ENCODE assay signal across 9 cellular contexts in genomic region chr17:80008383-80008840, GRCh38. TPM values are rescaled to one million over a fixed set of nuclear protein-coding genes. Genes with fewer than 3 reads are reported as not detected.
DNase-seq lines count a peak whose midpoint lies in the region; ATAC-seq, FAIRE-seq and TF ChIP-seq lines count a peak whose summit lies in the region.
"Had no signal": no experiment of that assay in that cellular context is flagged by ENCODE, and none has a peak within 500 bp of the region (broad histone marks: within the 10 kb centered on the region; RNA-seq: fewer than 3 reads in every experiment).

No MANE protein-coding gene starts in this region.

- H3K4me3 ChIP-seq in neural progenitor cell (no peak overlapping the region), suprapubic skin (no peak overlapping the region)

- no peak overlapping the region for H3K9ac ChIP-seq in neural progenitor cell

- DNase-seq in DMS 273 treated with DMSO at 0.1 percent for 48 hours (lab: John Stamatoyannopoulos, UW) (peak; percentile 43), Kasumi-1 (lab: John Stamatoyannopoulos, UW) (peak; percentile 61 to 64), RCC 7860 (ENCODE audit: low spot score) (peak; percentile 47), fibroblast of gingiva (ENCODE audit: low read depth) (peak; percentile 40), neural progenitor cell (ENCODE audit: low spot score) (peak; percentile 79), suprapubic skin (ENCODE audit: low spot score in 2 of 2) (peak; percentile 87 to 92)
- DNase-seq in activated T-cell treated with anti-CD3 and anti-CD28 coated beads, Interleukin-2, amount 50 U/mL, for 4 hours, result peak; percentile 72

- H4K20me1 ChIP-seq in neural progenitor cell (ENCODE audit: low read depth), result peaks cover 39% of the 10 kb centered on the region

- no peak for FAIRE-seq in RCC 7860 (lab: Jason Lieb, UNC)

- no peaks in the 10 kb centered on the region for H3K9me3 Mint-ChIP-seq in activated T-cell treated with anti-CD3 and anti-CD28 coated beads, Interleukin-2, amount 50 U/mL, for 4 hours
- H3K9me3 Mint-ChIP-seq in neural progenitor cell, result no peaks in the 10 kb centered on the region

- peaks cover 9% of the 10 kb centered on the region for H3K4me1 ChIP-seq in neural progenitor cell
- H3K4me1 ChIP-seq in suprapubic skin, result peaks cover 18% of the 10 kb centered on the region

- H3K4me3 Mint-ChIP-seq in activated T-cell treated with anti-CD3 and anti-CD28 coated beads, Interleukin-2, amount 50 U/mL, for 4 hours, result no peak overlapping the region
- no peak overlapping the region for H3K4me3 Mint-ChIP-seq in neural progenitor cell

- peak; percentile 90 to 94 for ATAC-seq in activated T-cell treated with anti-CD3 and anti-CD28 coated beads, Interleukin-2, amount 50 U/mL, for 4 hours
- ATAC-seq in HG02884 (IDR thresholded peaks at IDR 0.05; ENCODE audit: unreplicated experiment), result no peak

- H3K27me3 Mint-ChIP-seq in activated T-cell treated with anti-CD3 and anti-CD28 coated beads, Interleukin-2, amount 50 U/mL, for 4 hours (ENCODE audit: low read depth), result no peaks in the 10 kb centered on the region
- H3K27me3 Mint-ChIP-seq in neural progenitor cell (ENCODE audit: insufficient read depth, low read depth), result peaks cover 2% of the 10 kb centered on the region

- peaks cover 4% of the 10 kb centered on the region for H3F3A ChIP-seq in neural progenitor cell (ENCODE audit: low read depth)

- H3K36me3 ChIP-seq in neural progenitor cell (no peaks in the 10 kb centered on the region), suprapubic skin (peaks cover 45% of the 10 kb centered on the region)

- H3K36me3 Mint-ChIP-seq in activated T-cell treated with anti-CD3 and anti-CD28 coated beads, Interleukin-2, amount 50 U/mL, for 4 hours (ENCODE audit: insufficient read depth), result peaks cover 2% of the 10 kb centered on the region
- H3K36me3 Mint-ChIP-seq in neural progenitor cell, result peaks cover 10% of the 10 kb centered on the region

- no peak for TF ChIP-seq POLR2A in suprapubic skin (IDR thresholded peaks at IDR 0.05)

- H2AFZ ChIP-seq in neural progenitor cell (replicated peaks), result no peak overlapping the region

- TF ChIP-seq CTCF in neural progenitor cell (IDR thresholded peaks at IDR 0.05) (peak; percentile 88), suprapubic skin (IDR thresholded peaks at IDR 0.05) (peak; percentile 88 to 99)

- H3K27ac ChIP-seq in neural progenitor cell (no peak overlapping the region), suprapubic skin (no peak overlapping the region)

- H3K4me2 ChIP-seq in neural progenitor cell, result no peak overlapping the region

- H3K27me3 ChIP-seq in neural progenitor cell, result no peaks in the 10 kb centered on the region
- H3K27me3 ChIP-seq in suprapubic skin, result no peaks in the 10 kb centered on the region

- no peaks in the 10 kb centered on the region for H3K9me3 ChIP-seq in neural progenitor cell (ENCODE audit: low read depth)
- H3K9me3 ChIP-seq in suprapubic skin, result no peaks in the 10 kb centered on the region

- peaks cover 5% of the 10 kb centered on the region for H3K4me1 Mint-ChIP-seq in activated T-cell treated with anti-CD3 and anti-CD28 coated beads, Interleukin-2, amount 50 U/mL, for 4 hours (ENCODE audit: low read depth)
- H3K4me1 Mint-ChIP-seq in neural progenitor cell, result no peaks in the 10 kb centered on the region

- no peak overlapping the region for H3K27ac Mint-ChIP-seq in neural progenitor cell

- H3K79me2 ChIP-seq in neural progenitor cell (ENCODE audit: low read depth), result no peaks in the 10 kb centered on the region

- 25% methylated on average over 6 of the region's 17 CpGs for WGBS in suprapubic skin

- TF ChIP-seq EP300 in suprapubic skin (IDR thresholded peaks at IDR 0.05), result no peak

RNA-seq across cellular contexts. Expression of gene TBC1D16, which starts 27.3 kb away (rescaled TPM):
- total RNA-seq in activated T-cell treated with anti-CD3 and anti-CD28 coated beads, Interleukin-2, amount 50 U/mL, for 4 hours, result 1 to 10 TPM; 2.2 to 3.3 (median 2.6) TPM
- 21.2 and 34.8 TPM in 2 replicates for total RNA-seq in neural progenitor cell (ENCODE audit: low replicate concordance)
- total RNA-seq in suprapubic skin, result 10 to 100 TPM; 18.6 to 33.6 (median 22.7) TPM

RNA-seq across cellular contexts. Expression of gene CCDC40, which starts 28.0 kb away (rescaled TPM):
- total RNA-seq in activated T-cell treated with anti-CD3 and anti-CD28 coated beads, Interleukin-2, amount 50 U/mL, for 4 hours, result under 1 TPM; 0.25 to 0.98 (median 0.29) TPM
- 7.7 and 11.8 TPM in 2 replicates for total RNA-seq in neural progenitor cell (ENCODE audit: low replicate concordance)
- total RNA-seq in suprapubic skin, result 1 to 10 TPM; 1.2 to 4.4 (median 2.9) TPM
- total RNA-seq: T-helper 1 cell treated with Interleukin-12 subunit alpha and Interleukin-12 subunit beta and Interleukin-4 antibody, amounts not matched to agents 30 ng/mL and 1 ng/mL, for 36 hours had no signal
